ENCODE assay signal across 19 cellular contexts in the genomic region with DNA sequence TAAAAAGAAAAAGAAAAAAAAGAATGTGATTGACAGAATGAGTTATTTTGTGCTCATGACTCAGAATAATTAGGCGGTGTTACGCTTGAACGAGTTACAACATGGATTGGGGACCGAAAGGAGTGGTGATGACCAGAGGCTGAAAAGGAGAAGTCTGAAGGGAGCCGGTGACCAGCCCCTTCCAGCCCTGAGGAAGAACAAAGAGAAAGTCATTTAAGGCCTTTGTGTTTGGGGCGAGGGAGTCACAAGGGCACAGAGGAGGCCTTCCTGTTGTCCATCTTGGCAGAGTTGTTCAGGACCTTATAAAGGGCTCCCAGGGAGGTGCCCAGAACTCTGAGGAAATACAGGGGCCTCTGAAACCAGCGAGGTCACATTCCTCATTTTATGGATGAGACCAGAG.
DNase-seq lines count a peak whose midpoint lies in the region; ATAC-seq and TF ChIP-seq lines count a peak whose summit lies in the region.
"Had no signal": no experiment of that assay in that cellular context is flagged by ENCODE, and none has a peak within 500 bp of the region (broad histone marks: within the 10 kb centered on the region; RNA-seq: fewer than 3 reads in every experiment).

No MANE protein-coding gene starts in this region.

- peaks cover 0 to 6% of the 10 kb centered on the region in 2 donors for H3K4me1 ChIP-seq in esophagus (ENCODE audit: control insufficient read depth in 2 of 2, insufficient read depth in 2 of 2, low read length in 1 of 2)

- peaks cover 47% of the 10 kb centered on the region for H3K9me3 Mint-ChIP-seq in nephron progenitor cell
- H3K9me3 Mint-ChIP-seq: natural killer cell treated with Interleukin-12 subunit alpha and Interleukin-12 subunit beta and Interleukin-15 and Interleukin-18, amount 100 ng/mL, for 72 hours had no signal

- peak; percentile 64 for DNase-seq in Caki2 (ENCODE audit: low read depth)
- DNase-seq in NOMO-1 treated with DMSO at 0.1 percent for 48 hours (lab: John Stamatoyannopoulos, UW; ENCODE audit: unreplicated experiment): peak; percentile 100
- no peak for DNase-seq in nephron progenitor cell
- no peak for DNase-seq in NCI-H2107 (lab: John Stamatoyannopoulos, UW)
- DNase-seq: activated CD4-positive, alpha-beta T cell treated with anti-CD3 and anti-CD28 coated beads, Interleukin-2, amount 50 U/mL, for 1 hour; activated T-cell treated with anti-CD3 and anti-CD28 coated beads, Interleukin-2, amount 50 U/mL, for 48 hours; cerebellar nuclear complex; left cardiac atrium; NCI-H2081 treated with DMSO at 0.1 percent for 48 hours; NCI-H526 treated with DMSO at 0.1 percent for 48 hours; sigmoid colon; stimulated activated naive B cell treated with anti-CD40 and anti-IgM and Interleukin-4, amounts not matched to agents 10 μg/mL and 1 μg/mL and 100 μg/mL, for 72 hours; T-helper 9 cell had no signal

- no peak for ATAC-seq in HG03196 (IDR thresholded peaks at IDR 0.05; ENCODE audit: unreplicated experiment)
- ATAC-seq in HG03280 (IDR thresholded peaks at IDR 0.05; ENCODE audit: unreplicated experiment): no peak
- no peak for ATAC-seq in HG03378 (IDR thresholded peaks at IDR 0.05; ENCODE audit: unreplicated experiment)
- ATAC-seq: natural killer cell treated with Interleukin-12 subunit alpha and Interleukin-12 subunit beta and Interleukin-15 and Interleukin-18, amount 100 ng/mL, for 72 hours; stimulated activated naive B cell treated with anti-CD40 and anti-IgM and Interleukin-4, amounts not matched to agents 10 μg/mL and 1 μg/mL and 100 μg/mL, for 72 hours had no signal

- H3K4me1 Mint-ChIP-seq in nephron progenitor cell: peaks cover 10% of the 10 kb centered on the region
- H3K4me1 Mint-ChIP-seq: B cell; stimulated activated naive B cell treated with anti-CD40 and anti-IgM and Interleukin-4, amounts not matched to agents 10 μg/mL and 1 μg/mL and 100 μg/mL, for 72 hours had no signal

- H3K4me3 ChIP-seq in esophagus (ENCODE audit: low read depth in 1 of 2, low read length in 2 of 2): no peak overlapping the region
- H3K4me3 ChIP-seq: sigmoid colon had no signal

- H3K27me3 ChIP-seq in esophagus (ENCODE audit: control insufficient read depth in 1 of 2, insufficient read depth in 2 of 2, low read length in 2 of 2): no peaks in the 10 kb centered on the region
- H3K27me3 ChIP-seq: sigmoid colon had no signal

- in situ Hi-C loops in Caki2 (cut with HindIII; ENCODE audit: low pct_unique_long_range_greater_than_20kb, low sequenced_read_pairs): no loop called here

- WGBS in esophagus, 2 donors: 37 to 53% methylated on average over 7 of the region's 7 CpGs

- peak overlapping the region; percentile 22 to 65 for H3K27ac ChIP-seq in esophagus (ENCODE audit: low read depth in 2 of 2, low read length in 1 of 2)

- H3K27me3 Mint-ChIP-seq in nephron progenitor cell (ENCODE audit: low read depth, poor library complexity): peaks cover 7% of the 10 kb centered on the region
- H3K27me3 Mint-ChIP-seq: B cell; natural killer cell treated with Interleukin-12 subunit alpha and Interleukin-12 subunit beta and Interleukin-15 and Interleukin-18, amount 100 ng/mL, for 72 hours; stimulated activated naive B cell treated with anti-CD40 and anti-IgM and Interleukin-4, amounts not matched to agents 10 μg/mL and 1 μg/mL and 100 μg/mL, for 72 hours had no signal

- TF ChIP-seq CTCF in nephron progenitor cell (IDR thresholded peaks at IDR 0.05): no peak

- peaks cover 0 to 4% of the 10 kb centered on the region in 2 donors for H3K9me3 ChIP-seq in esophagus (ENCODE audit: control insufficient read depth in 2 of 2, insufficient read depth in 1 of 2, low read depth in 1 of 2, low read length in 1 of 2)
- H3K9me3 ChIP-seq: sigmoid colon had no signal

- H3K4me3 Mint-ChIP-seq in nephron progenitor cell: no peak overlapping the region
- H3K4me3 Mint-ChIP-seq: B cell; natural killer cell treated with Interleukin-12 subunit alpha and Interleukin-12 subunit beta and Interleukin-15 and Interleukin-18, amount 100 ng/mL, for 72 hours; stimulated activated naive B cell treated with anti-CD40 and anti-IgM and Interleukin-4, amounts not matched to agents 10 μg/mL and 1 μg/mL and 100 μg/mL, for 72 hours had no signal

- peaks cover 0 to 6% of the 10 kb centered on the region in 2 donors for H3K36me3 ChIP-seq in esophagus (ENCODE audit: control insufficient read depth in 2 of 2, insufficient read depth in 2 of 2, low read length in 1 of 2)
- H3K36me3 ChIP-seq: sigmoid colon had no signal

- H3K36me3 Mint-ChIP-seq in nephron progenitor cell (ENCODE audit: low read depth): peaks cover 29% of the 10 kb centered on the region
- H3K36me3 Mint-ChIP-seq: natural killer cell treated with Interleukin-12 subunit alpha and Interleukin-12 subunit beta and Interleukin-15 and Interleukin-18, amount 100 ng/mL, for 72 hours had no signal

- H3K27ac Mint-ChIP-seq in nephron progenitor cell: peak overlapping the region; percentile 85
- H3K27ac Mint-ChIP-seq: B cell; natural killer cell treated with Interleukin-12 subunit alpha and Interleukin-12 subunit beta and Interleukin-15 and Interleukin-18, amount 100 ng/mL, for 72 hours; stimulated activated naive B cell treated with anti-CD40 and anti-IgM and Interleukin-4, amounts not matched to agents 10 μg/mL and 1 μg/mL and 100 μg/mL, for 72 hours had no signal

Comparison
In these comparisons a context has a peak if more than half of its experiments do, and no peak if none do; other contexts are left out.
1. DNase-seq: peak in Caki2 (single experiment) and NOMO-1 treated with DMSO at 0.1 percent for 48 hours (single experiment); none in nephron progenitor cell (single experiment) and NCI-H2107 (single experiment).